Comparison of ENCODE assay signal across 15 cellular contexts in genomic region chr4:141497627-141498026, GRCh38.
DNase-seq lines count a peak whose midpoint lies in the region; ATAC-seq and TF ChIP-seq lines count a peak whose summit lies in the region.
"Had no signal": no experiment of that assay in that cellular context is flagged by ENCODE, and none has a peak within 500 bp of the region (broad histone marks: within the 10 kb centered on the region; RNA-seq: fewer than 3 reads in every experiment).

No MANE protein-coding gene starts in this region.

- WGBS in testis, 2 donors: 79 to 90% methylated on average over 1 of the region's 1 CpG

- ATAC-seq in GM19025 (IDR thresholded peaks at IDR 0.05; ENCODE audit: low read depth, unreplicated experiment) (peak; percentile 96), GM21825 (IDR thresholded peaks at IDR 0.05; ENCODE audit: unreplicated experiment) (peak; percentile 91), HG03196 (IDR thresholded peaks at IDR 0.05; ENCODE audit: unreplicated experiment) (peak; percentile 67)
- no peak for ATAC-seq in activated naive CD8-positive, alpha-beta T cell treated with anti-CD3 and anti-CD28 coated beads, Interleukin-2, amount 50 U/mL, for 24 hours
- ATAC-seq: left ventricle myocardium superior had no signal

- H3K9me3 Mint-ChIP-seq in activated naive CD8-positive, alpha-beta T cell treated with anti-CD3 and anti-CD28 coated beads, Interleukin-2, amount 50 U/mL, for 24 hours: no peaks in the 10 kb centered on the region
- H3K9me3 Mint-ChIP-seq: activated CD4-positive, alpha-beta T cell treated with anti-CD3 and anti-CD28 coated beads, Interleukin-2, amount 10 ng/mL, durations not matched to agents 7 days and 5 days had no signal

- no peak overlapping the region for H3K4me3 ChIP-seq in testis

- H3K4me1 ChIP-seq in testis: no peaks in the 10 kb centered on the region

- peak; percentile 32 for DNase-seq in Caki2 (ENCODE audit: low read depth)
- DNase-seq in testis: no peak
- DNase-seq in activated naive CD8-positive, alpha-beta T cell treated with anti-CD3 and anti-CD28 coated beads, Interleukin-2, amount 50 U/mL, for 24 hours: no peak
- DNase-seq in LoVo (ENCODE audit: low spot score): no peak
- DNase-seq in hepatic stellate cell (ENCODE audit: low spot score): no peak
- DNase-seq: activated CD4-positive, alpha-beta T cell treated with anti-CD3 and anti-CD28 coated beads, Interleukin-2, amount 10 ng/mL, durations not matched to agents 7 days and 5 days; DND-41; foreskin fibroblast; left ventricle myocardium superior; NCI-H510A; substantia nigra had no signal

- no peaks in the 10 kb centered on the region for H3K36me3 ChIP-seq in testis (ENCODE audit: low read depth, missing control alignments)

- H3K4me1 Mint-ChIP-seq in activated naive CD8-positive, alpha-beta T cell treated with anti-CD3 and anti-CD28 coated beads, Interleukin-2, amount 50 U/mL, for 24 hours: no peaks in the 10 kb centered on the region
- H3K4me1 Mint-ChIP-seq: activated CD4-positive, alpha-beta T cell treated with anti-CD3 and anti-CD28 coated beads, Interleukin-2, amount 10 ng/mL, durations not matched to agents 7 days and 5 days had no signal

- H3K27ac ChIP-seq in testis: no peak overlapping the region

- no peaks in the 10 kb centered on the region for H3K9me3 ChIP-seq in testis

- H3K27ac Mint-ChIP-seq in activated naive CD8-positive, alpha-beta T cell treated with anti-CD3 and anti-CD28 coated beads, Interleukin-2, amount 50 U/mL, for 24 hours: no peak overlapping the region
- H3K27ac Mint-ChIP-seq: activated CD4-positive, alpha-beta T cell treated with anti-CD3 and anti-CD28 coated beads, Interleukin-2, amount 10 ng/mL, durations not matched to agents 7 days and 5 days; activated naive CD4-positive, alpha-beta T cell treated with anti-CD3 and anti-CD28 coated beads, Interleukin-2, amount 50 U/mL, for 72 hours had no signal

- H3K27me3 ChIP-seq in testis: no peaks in the 10 kb centered on the region

- no peak for TF ChIP-seq POLR2A in testis (IDR thresholded peaks at IDR 0.05)

- H3K27me3 Mint-ChIP-seq in activated naive CD8-positive, alpha-beta T cell treated with anti-CD3 and anti-CD28 coated beads, Interleukin-2, amount 50 U/mL, for 24 hours: no peaks in the 10 kb centered on the region
- H3K27me3 Mint-ChIP-seq: activated CD4-positive, alpha-beta T cell treated with anti-CD3 and anti-CD28 coated beads, Interleukin-2, amount 10 ng/mL, durations not matched to agents 7 days and 5 days had no signal

- in situ Hi-C loops in Caki2 (cut with HindIII; ENCODE audit: low pct_unique_long_range_greater_than_20kb, low sequenced_read_pairs): no loop called here

- intact Hi-C loops in testis (cut with DNase I; ENCODE audit: low total_unique reads): no loop called here

- no peaks in the 10 kb centered on the region for H3K36me3 Mint-ChIP-seq in activated naive CD8-positive, alpha-beta T cell treated with anti-CD3 and anti-CD28 coated beads, Interleukin-2, amount 50 U/mL, for 24 hours (ENCODE audit: low read depth)
- H3K36me3 Mint-ChIP-seq: activated naive CD4-positive, alpha-beta T cell treated with anti-CD3 and anti-CD28 coated beads, Interleukin-2, amount 50 U/mL, for 72 hours had no signal

- no peak overlapping the region for H3K4me3 Mint-ChIP-seq in activated naive CD8-positive, alpha-beta T cell treated with anti-CD3 and anti-CD28 coated beads, Interleukin-2, amount 50 U/mL, for 24 hours
- H3K4me3 Mint-ChIP-seq: activated CD4-positive, alpha-beta T cell treated with anti-CD3 and anti-CD28 coated beads, Interleukin-2, amount 10 ng/mL, durations not matched to agents 7 days and 5 days had no signal

- TF ChIP-seq CTCF in testis (IDR thresholded peaks at IDR 0.05): no peak
